10 cellular contexts compared by ENCODE assay signal in the genomic region with DNA sequence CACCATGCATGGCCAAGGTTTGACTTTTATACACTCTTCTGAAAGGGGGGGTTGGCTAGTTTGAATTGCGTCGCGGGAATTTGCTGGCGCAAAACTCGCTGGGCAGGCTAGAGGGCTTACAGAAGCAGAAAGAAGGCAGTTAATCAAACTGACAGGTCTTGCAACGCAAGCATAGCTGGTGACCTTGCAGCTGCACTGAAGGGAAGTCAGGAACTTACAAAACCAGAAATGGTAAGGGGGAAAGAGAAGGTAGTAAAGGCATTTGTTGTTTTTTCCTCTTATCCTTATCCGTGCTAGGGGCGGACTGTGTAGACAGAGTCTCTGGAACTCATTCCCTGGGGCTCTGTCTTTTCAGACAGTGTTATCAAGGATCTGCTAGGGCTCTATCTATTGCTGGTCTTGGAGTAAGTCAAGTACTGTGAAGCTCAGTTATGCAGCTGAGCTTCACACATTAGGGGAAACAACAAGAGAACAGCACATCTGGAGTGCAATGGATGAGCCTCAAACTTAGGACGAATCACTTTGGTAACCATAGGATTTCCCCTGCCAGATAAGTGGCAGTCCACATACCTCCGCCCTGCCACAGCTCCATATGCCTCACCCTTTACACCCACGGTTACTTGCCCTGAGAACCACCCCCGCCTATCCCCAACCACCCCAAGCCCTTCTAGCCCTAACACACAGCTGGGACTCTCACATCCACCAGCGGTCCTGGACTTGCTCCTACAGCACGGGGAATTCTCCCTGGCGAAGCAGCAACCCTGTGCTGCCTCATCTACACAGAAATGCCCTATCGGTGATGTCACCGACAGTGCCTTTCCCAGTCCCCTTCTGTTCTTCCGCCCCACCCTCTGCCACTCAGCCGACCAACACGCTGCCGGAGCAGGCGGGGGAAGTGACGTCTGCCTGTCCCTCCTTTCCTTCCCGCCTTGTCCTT.
DNase-seq lines count a peak whose midpoint lies in the region; ATAC-seq and TF ChIP-seq lines count a peak whose summit lies in the region.
"Had no signal": no experiment of that assay in that cellular context is flagged by ENCODE, and none has a peak within 500 bp of the region (broad histone marks: within the 10 kb centered on the region; RNA-seq: fewer than 3 reads in every experiment).

No MANE protein-coding gene starts in this region.

- no peak for TF ChIP-seq CTCF in transverse colon (IDR thresholded peaks at IDR 0.05)

- H3K27me3 Mint-ChIP-seq in activated naive CD8-positive, alpha-beta T cell: peaks cover 34% of the 10 kb centered on the region
- H3K27me3 Mint-ChIP-seq in activated naive CD8-positive, alpha-beta T cell treated with anti-CD3 and anti-CD28 coated beads, Interleukin-2, amount 50 U/mL, for 24 hours: peaks cover 36% of the 10 kb centered on the region

- DNase-seq in activated naive CD8-positive, alpha-beta T cell treated with anti-CD3 and anti-CD28 coated beads, Interleukin-2, amount 50 U/mL, for 24 hours: no peak
- DNase-seq in SW480 (ENCODE audit: low spot score) (peak; percentile 73), iPS DF 6.9 (ENCODE audit: low read depth, low spot score) (no peak), transverse colon (peak; percentile 44), islet precursor cell (no peak), occipital lobe (lab: John Stamatoyannopoulos, UW) (no peak)
- DNase-seq: WERI-Rb-1 had no signal

- no peak for TF ChIP-seq EP300 in transverse colon (IDR thresholded peaks at IDR 0.05; ENCODE audit: low read depth)

- H3K4me1 ChIP-seq in iPS DF 6.9 (ENCODE audit: control insufficient read depth, insufficient read depth, low read length) (no peaks in the 10 kb centered on the region), transverse colon (no peaks in the 10 kb centered on the region)

- no peak for ATAC-seq in activated naive CD8-positive, alpha-beta T cell treated with anti-CD3 and anti-CD28 coated beads, Interleukin-2, amount 50 U/mL, for 24 hours
- no peak for ATAC-seq in HG02678 (IDR thresholded peaks at IDR 0.05; ENCODE audit: unreplicated experiment)

- intact Hi-C loops in transverse colon (cut with DNase I; ENCODE audit: low total_unique reads): no loop called here

- no peak for TF ChIP-seq POLR2A in transverse colon (IDR thresholded peaks at IDR 0.05)

- H3K27me3 ChIP-seq in iPS DF 6.9 (ENCODE audit: control insufficient read depth, insufficient read depth, low read length) (no peaks in the 10 kb centered on the region), transverse colon (no peaks in the 10 kb centered on the region)

- H3K4me3 ChIP-seq in iPS DF 6.9 (ENCODE audit: low read length): peak overlapping the region; percentile 24; the same call in 1 of the 2 replicates
- H3K4me3 ChIP-seq in transverse colon: no peak overlapping the region

- no CpG with 5 or more reads among the region's 24 CpGs for WGBS in iPS DF 6.9 (ENCODE audit: insufficient coverage, insufficient read length)
- WGBS in transverse colon (ENCODE audit: low coverage in 1 of 2), 2 donors: 12 to 38% methylated on average over 6 to 24 of the region's 24 CpGs

- H3K27ac Mint-ChIP-seq in activated naive CD8-positive, alpha-beta T cell: peak overlapping the region; percentile 13
- H3K27ac Mint-ChIP-seq in activated naive CD8-positive, alpha-beta T cell treated with anti-CD3 and anti-CD28 coated beads, Interleukin-2, amount 50 U/mL, for 24 hours: no peak overlapping the region

- peak overlapping the region; percentile 6 for H3K4me3 Mint-ChIP-seq in activated naive CD8-positive, alpha-beta T cell
- H3K4me3 Mint-ChIP-seq in activated naive CD8-positive, alpha-beta T cell treated with anti-CD3 and anti-CD28 coated beads, Interleukin-2, amount 50 U/mL, for 24 hours: no peak overlapping the region

- no peaks in the 10 kb centered on the region for H3K36me3 Mint-ChIP-seq in activated naive CD8-positive, alpha-beta T cell
- no peaks in the 10 kb centered on the region for H3K36me3 Mint-ChIP-seq in activated naive CD8-positive, alpha-beta T cell treated with anti-CD3 and anti-CD28 coated beads, Interleukin-2, amount 50 U/mL, for 24 hours (ENCODE audit: low read depth)

- H3K9me3 ChIP-seq in iPS DF 6.9 (ENCODE audit: control insufficient read depth, insufficient read depth, low read length) (no peaks in the 10 kb centered on the region), transverse colon (no peaks in the 10 kb centered on the region)

- H3K4me1 Mint-ChIP-seq in activated naive CD8-positive, alpha-beta T cell (ENCODE audit: low read depth): peaks cover 4% of the 10 kb centered on the region
- H3K4me1 Mint-ChIP-seq in activated naive CD8-positive, alpha-beta T cell treated with anti-CD3 and anti-CD28 coated beads, Interleukin-2, amount 50 U/mL, for 24 hours: no peaks in the 10 kb centered on the region

- H3K36me3 ChIP-seq in iPS DF 6.9 (ENCODE audit: control insufficient read depth, insufficient read depth, low read length) (no peaks in the 10 kb centered on the region), transverse colon (no peaks in the 10 kb centered on the region)
- H3K36me3 ChIP-seq: WERI-Rb-1 had no signal

- in situ Hi-C loops in transverse colon (cut with MboI; ENCODE audit: low pct_ligation_motif_present in 1 of 4, low pct_unique_long_range_greater_than_20kb in 1 of 4, low sequenced_read_pairs in 3 of 4): no loop called here

- H3K9me3 Mint-ChIP-seq in activated naive CD8-positive, alpha-beta T cell (ENCODE audit: low read depth): no peaks in the 10 kb centered on the region
- no peaks in the 10 kb centered on the region for H3K9me3 Mint-ChIP-seq in activated naive CD8-positive, alpha-beta T cell treated with anti-CD3 and anti-CD28 coated beads, Interleukin-2, amount 50 U/mL, for 24 hours

- no peak overlapping the region for H3K27ac ChIP-seq in iPS DF 6.9 (ENCODE audit: low read length)
- H3K27ac ChIP-seq in transverse colon: no peak overlapping the region
- H3K27ac ChIP-seq: C4-2B, WERI-Rb-1 had no signal

Comparison
In these comparisons a context has a peak if more than half of its experiments do, and no peak if none do; other contexts are left out.
1. DNase-seq: peak in SW480 (single experiment) and transverse colon (single experiment); none in activated naive CD8-positive, alpha-beta T cell treated with anti-CD3 and anti-CD28 coated beads, Interleukin-2, amount 50 U/mL, for 24 hours (single experiment), iPS DF 6.9 (single experiment), islet precursor cell (single experiment) and occipital lobe (single experiment).